In genomic region chr2:239278941-239279365, GRCh38 we compare ENCODE assay signal across 11 cellular contexts.
DNase-seq lines count a peak whose midpoint lies in the region; ATAC-seq and TF ChIP-seq lines count a peak whose summit lies in the region.
"Had no signal": no experiment of that assay in that cellular context is flagged by ENCODE, and none has a peak within 500 bp of the region (broad histone marks: within the 10 kb centered on the region; RNA-seq: fewer than 3 reads in every experiment).

No MANE protein-coding gene starts in this region.

- no peaks in the 10 kb centered on the region for H3K9me3 Mint-ChIP-seq in brain
- H3K9me3 Mint-ChIP-seq in naive thymus-derived CD8-positive, alpha-beta T cell = no peaks in the 10 kb centered on the region
- H3K9me3 Mint-ChIP-seq: memory B cell had no signal

- no peak overlapping the region for H2AFZ ChIP-seq in MM.1S (ENCODE audit: low read length)

- DNase-seq in AG10803 (ENCODE audit: low read depth) (peak; percentile 57), GM03348 (ENCODE audit: low spot score) (peak; percentile 52), NOMO-1 (lab: John Stamatoyannopoulos, UW; ENCODE audit: unreplicated experiment in 2 of 2) (no peak), NCI-H774 (lab: John Stamatoyannopoulos, UW) (no peak), MM.1S (no peak)
- no peak for DNase-seq in naive thymus-derived CD8-positive, alpha-beta T cell
- no peak for DNase-seq in activated naive CD4-positive, alpha-beta T cell (lab: John Stamatoyannopoulos, UW)
- DNase-seq: NCI-H2081; stimulated activated CD4-positive, alpha-beta T cell treated with anti-CD3 and anti-CD28 coated beads, Interleukin-2, amount 100 ng/mL, for 48 hours had no signal

- H3K4me3 ChIP-seq in AG10803 (ENCODE audit: low read length) (no peak overlapping the region), MM.1S (ENCODE audit: low read length) (no peak overlapping the region)

- POLR2A ChIA-PET in naive thymus-derived CD8-positive, alpha-beta T cell (lab: Charles Lee) = interaction anchor here (0.8 to 1.1 kb wide), 3 partner anchors 9 to 17 kb away, joined by 3 to 4 read pairs (median 3); no protein-coding TSS in a partner anchor

- no peak for TF ChIP-seq CTCF in AG10803 (conservative IDR thresholded peaks at IDR 0.05; ENCODE audit: low read length)
- TF ChIP-seq CTCF in brain (conservative IDR thresholded peaks at IDR 0.05) = no peak
- no peak for TF ChIP-seq CTCF in MM.1S (IDR thresholded peaks at IDR 0.05; ENCODE audit: low read length)

- no peak overlapping the region for H3K4me3 Mint-ChIP-seq in brain
- H3K4me3 Mint-ChIP-seq in naive thymus-derived CD8-positive, alpha-beta T cell = no peak overlapping the region
- H3K4me3 Mint-ChIP-seq: memory B cell had no signal

- H4K20me1 ChIP-seq in MM.1S (ENCODE audit: insufficient read depth, low read length) = no peaks in the 10 kb centered on the region

- no peaks in the 10 kb centered on the region for H3K36me3 Mint-ChIP-seq in brain
- H3K36me3 Mint-ChIP-seq in naive thymus-derived CD8-positive, alpha-beta T cell = no peaks in the 10 kb centered on the region
- H3K36me3 Mint-ChIP-seq: memory B cell had no signal

- no peaks in the 10 kb centered on the region for H3K4me1 ChIP-seq in MM.1S (ENCODE audit: low read length)

- H3K27ac ChIP-seq in MM.1S (ENCODE audit: low read length) = no peak overlapping the region

- no peak overlapping the region for H3K4me2 ChIP-seq in MM.1S (ENCODE audit: low read depth, low read length)

- no peak overlapping the region for H3K9ac ChIP-seq in MM.1S (ENCODE audit: low read length)

- no peak for ATAC-seq in naive thymus-derived CD8-positive, alpha-beta T cell

- H3K9me3 ChIP-seq in MM.1S (replicated peaks; ENCODE audit: insufficient read depth, low read length) = no peaks in the 10 kb centered on the region

- H3K79me2 ChIP-seq in MM.1S (ENCODE audit: low read length) = peaks cover 69% of the 10 kb centered on the region

- no peaks in the 10 kb centered on the region for H3K27me3 Mint-ChIP-seq in brain
- H3K27me3 Mint-ChIP-seq in naive thymus-derived CD8-positive, alpha-beta T cell = no peaks in the 10 kb centered on the region

- no peaks in the 10 kb centered on the region for H3K9me2 ChIP-seq in MM.1S (replicated peaks; ENCODE audit: insufficient read depth, low read length)

- H3K4me1 Mint-ChIP-seq in brain = peaks cover 7% of the 10 kb centered on the region
- H3K4me1 Mint-ChIP-seq in naive thymus-derived CD8-positive, alpha-beta T cell = peaks cover 22 to 52% (median 43%) of the 10 kb centered on the region in 4 donors

- no peaks in the 10 kb centered on the region for H3F3A ChIP-seq in MM.1S (ENCODE audit: insufficient read depth, low read length)

- no peaks in the 10 kb centered on the region for H3K36me3 ChIP-seq in MM.1S (replicated peaks; ENCODE audit: insufficient read depth, low read length)

- H3K27ac Mint-ChIP-seq in brain = peak overlapping the region; percentile 12 to 96 (median 81)
- peak overlapping the region in 8 of 10 donors; percentile 4 to 89 (median 52) for H3K27ac Mint-ChIP-seq in naive thymus-derived CD8-positive, alpha-beta T cell
- H3K27ac Mint-ChIP-seq: memory B cell had no signal

- no peaks in the 10 kb centered on the region for H3K27me3 ChIP-seq in MM.1S (replicated peaks; ENCODE audit: insufficient read depth, low read length)

Comparison
In these comparisons a context has a peak if more than half of its experiments do, and no peak if none do; other contexts are left out.
1. DNase-seq: peak in AG10803 (single experiment) and GM03348 (single experiment); none in naive thymus-derived CD8-positive, alpha-beta T cell (0 of 10), NOMO-1 (0 of 2), NCI-H774 (single experiment), activated naive CD4-positive, alpha-beta T cell (0 of 4) and MM.1S (single experiment).